In the genomic region with DNA sequence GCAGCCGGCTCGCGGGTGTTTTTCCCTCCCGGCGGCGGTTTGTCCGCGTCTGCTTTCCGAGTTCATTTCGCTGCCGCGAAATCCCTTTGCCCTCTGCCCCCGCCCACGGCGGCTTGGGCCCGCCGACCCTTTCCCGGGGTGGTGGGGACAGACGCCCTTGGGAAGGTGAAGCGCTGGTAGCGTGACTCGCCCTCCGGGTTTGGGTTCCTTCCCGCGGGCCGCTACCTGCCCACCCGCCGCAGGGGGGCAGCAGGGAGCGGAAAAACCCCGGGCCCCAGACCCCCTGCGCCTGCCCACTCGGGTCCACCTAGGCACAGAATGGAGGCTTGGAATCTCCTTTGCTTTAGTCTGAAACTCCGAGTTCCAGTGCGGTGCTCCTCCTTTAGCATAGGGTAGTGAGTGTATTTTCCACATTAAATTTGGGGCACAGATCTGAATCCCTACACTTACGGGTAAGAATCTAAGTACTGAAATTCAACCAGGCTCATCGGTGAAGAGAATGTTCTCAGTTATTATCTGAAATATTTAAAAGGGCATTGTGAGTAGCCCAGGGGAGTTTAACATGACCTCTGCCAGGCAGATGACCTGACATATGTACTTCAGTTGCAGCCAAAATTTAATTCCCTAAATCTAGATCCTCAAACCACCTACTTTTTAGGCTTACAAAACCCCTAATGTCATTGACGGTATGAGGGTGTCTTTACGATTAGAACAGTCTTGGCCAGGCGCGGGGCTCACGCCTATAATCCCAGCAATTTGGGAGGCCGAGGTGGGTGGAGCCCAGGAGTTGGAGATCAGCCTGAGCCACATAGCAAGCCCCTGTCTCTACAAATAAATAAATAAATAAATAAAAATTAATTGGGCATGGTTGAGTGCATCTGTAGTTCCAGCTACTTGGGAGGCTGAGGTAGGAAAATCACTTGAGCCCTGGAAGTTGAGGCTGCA, we compare ENCODE assay signal across 1 cellular context.
TF ChIP-seq lines count a peak whose summit lies in the region.

No MANE protein-coding gene starts in this region.

TF ChIP-seq in K562, 482 proteins besides CTCF, POLR2A, EP300 and RAD21 (continued from another document and continues in another):
- TF ChIP-seq, protein P1, sequence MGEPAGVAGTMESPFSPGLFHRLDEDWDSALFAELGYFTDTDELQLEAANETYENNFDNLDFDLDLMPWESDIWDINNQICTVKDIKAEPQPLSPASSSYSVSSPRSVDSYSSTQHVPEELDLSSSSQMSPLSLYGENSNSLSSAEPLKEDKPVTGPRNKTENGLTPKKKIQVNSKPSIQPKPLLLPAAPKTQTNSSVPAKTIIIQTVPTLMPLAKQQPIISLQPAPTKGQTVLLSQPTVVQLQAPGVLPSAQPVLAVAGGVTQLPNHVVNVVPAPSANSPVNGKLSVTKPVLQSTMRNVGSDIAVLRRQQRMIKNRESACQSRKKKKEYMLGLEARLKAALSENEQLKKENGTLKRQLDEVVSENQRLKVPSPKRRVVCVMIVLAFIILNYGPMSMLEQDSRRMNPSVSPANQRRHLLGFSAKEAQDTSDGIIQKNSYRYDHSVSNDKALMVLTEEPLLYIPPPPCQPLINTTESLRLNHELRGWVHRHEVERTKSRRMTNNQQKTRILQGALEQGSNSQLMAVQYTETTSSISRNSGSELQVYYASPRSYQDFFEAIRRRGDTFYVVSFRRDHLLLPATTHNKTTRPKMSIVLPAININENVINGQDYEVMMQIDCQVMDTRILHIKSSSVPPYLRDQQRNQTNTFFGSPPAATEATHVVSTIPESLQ (CRISPR knock-in tag; IDR thresholded peaks at IDR 0.05): no peak
- TF ChIP-seq, protein P2, sequence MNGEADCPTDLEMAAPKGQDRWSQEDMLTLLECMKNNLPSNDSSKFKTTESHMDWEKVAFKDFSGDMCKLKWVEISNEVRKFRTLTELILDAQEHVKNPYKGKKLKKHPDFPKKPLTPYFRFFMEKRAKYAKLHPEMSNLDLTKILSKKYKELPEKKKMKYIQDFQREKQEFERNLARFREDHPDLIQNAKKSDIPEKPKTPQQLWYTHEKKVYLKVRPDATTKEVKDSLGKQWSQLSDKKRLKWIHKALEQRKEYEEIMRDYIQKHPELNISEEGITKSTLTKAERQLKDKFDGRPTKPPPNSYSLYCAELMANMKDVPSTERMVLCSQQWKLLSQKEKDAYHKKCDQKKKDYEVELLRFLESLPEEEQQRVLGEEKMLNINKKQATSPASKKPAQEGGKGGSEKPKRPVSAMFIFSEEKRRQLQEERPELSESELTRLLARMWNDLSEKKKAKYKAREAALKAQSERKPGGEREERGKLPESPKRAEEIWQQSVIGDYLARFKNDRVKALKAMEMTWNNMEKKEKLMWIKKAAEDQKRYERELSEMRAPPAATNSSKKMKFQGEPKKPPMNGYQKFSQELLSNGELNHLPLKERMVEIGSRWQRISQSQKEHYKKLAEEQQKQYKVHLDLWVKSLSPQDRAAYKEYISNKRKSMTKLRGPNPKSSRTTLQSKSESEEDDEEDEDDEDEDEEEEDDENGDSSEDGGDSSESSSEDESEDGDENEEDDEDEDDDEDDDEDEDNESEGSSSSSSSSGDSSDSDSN (IDR thresholded peaks at IDR 0.05; ENCODE audit: borderline replicate concordance in 1 of 2, low read depth in 2 of 2, low read length in 2 of 2): no peak
- TF ChIP-seq NFIC (IDR thresholded peaks at IDR 0.05): 0 out of 2 replicates have a peak, but pooled peaks have one; percentile 4
- no peak for TF ChIP-seq TEAD4 (IDR thresholded peaks at IDR 0.05; ENCODE audit: low read length)
- TF ChIP-seq TEAD4 (CRISPR knock-in tag; IDR thresholded peaks at IDR 0.05; ENCODE audit: borderline replicate concordance): no peak
- TF ChIP-seq PRPF4 (IDR thresholded peaks at IDR 0.05; ENCODE audit: insufficient read depth, low read depth, low read length, poor library complexity, severe bottlenecking): peak; percentile 7
- TF ChIP-seq, protein P3, sequence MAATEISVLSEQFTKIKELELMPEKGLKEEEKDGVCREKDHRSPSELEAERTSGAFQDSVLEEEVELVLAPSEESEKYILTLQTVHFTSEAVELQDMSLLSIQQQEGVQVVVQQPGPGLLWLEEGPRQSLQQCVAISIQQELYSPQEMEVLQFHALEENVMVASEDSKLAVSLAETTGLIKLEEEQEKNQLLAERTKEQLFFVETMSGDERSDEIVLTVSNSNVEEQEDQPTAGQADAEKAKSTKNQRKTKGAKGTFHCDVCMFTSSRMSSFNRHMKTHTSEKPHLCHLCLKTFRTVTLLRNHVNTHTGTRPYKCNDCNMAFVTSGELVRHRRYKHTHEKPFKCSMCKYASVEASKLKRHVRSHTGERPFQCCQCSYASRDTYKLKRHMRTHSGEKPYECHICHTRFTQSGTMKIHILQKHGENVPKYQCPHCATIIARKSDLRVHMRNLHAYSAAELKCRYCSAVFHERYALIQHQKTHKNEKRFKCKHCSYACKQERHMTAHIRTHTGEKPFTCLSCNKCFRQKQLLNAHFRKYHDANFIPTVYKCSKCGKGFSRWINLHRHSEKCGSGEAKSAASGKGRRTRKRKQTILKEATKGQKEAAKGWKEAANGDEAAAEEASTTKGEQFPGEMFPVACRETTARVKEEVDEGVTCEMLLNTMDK (IDR thresholded peaks at IDR 0.05; ENCODE audit: borderline replicate concordance, insufficient read depth, low read depth, low read length, poor library complexity, severe bottlenecking): peak; percentile 37
- TF ChIP-seq ARID1B (IDR thresholded peaks at IDR 0.05): peak; percentile 11; the same call in 1 of the 2 replicates
- TF ChIP-seq MBD2 (IDR thresholded peaks at IDR 0.05; ENCODE audit: borderline replicate concordance, low read depth): no peak
- TF ChIP-seq, protein P4, sequence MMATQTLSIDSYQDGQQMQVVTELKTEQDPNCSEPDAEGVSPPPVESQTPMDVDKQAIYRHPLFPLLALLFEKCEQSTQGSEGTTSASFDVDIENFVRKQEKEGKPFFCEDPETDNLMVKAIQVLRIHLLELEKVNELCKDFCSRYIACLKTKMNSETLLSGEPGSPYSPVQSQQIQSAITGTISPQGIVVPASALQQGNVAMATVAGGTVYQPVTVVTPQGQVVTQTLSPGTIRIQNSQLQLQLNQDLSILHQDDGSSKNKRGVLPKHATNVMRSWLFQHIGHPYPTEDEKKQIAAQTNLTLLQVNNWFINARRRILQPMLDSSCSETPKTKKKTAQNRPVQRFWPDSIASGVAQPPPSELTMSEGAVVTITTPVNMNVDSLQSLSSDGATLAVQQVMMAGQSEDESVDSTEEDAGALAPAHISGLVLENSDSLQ (IDR thresholded peaks at IDR 0.05): no peak
- TF ChIP-seq BRD9 (IDR thresholded peaks at IDR 0.05; ENCODE audit: low read depth, partially characterized antibody): peak; percentile 15
- TF ChIP-seq ZNF668 (CRISPR knock-in tag; IDR thresholded peaks at IDR 0.05): no peak
- peak; percentile 13 for TF ChIP-seq TBP (optimal IDR thresholded peaks at IDR 0.05; ENCODE audit: low read depth, low read length)
- TF ChIP-seq, protein P5, sequence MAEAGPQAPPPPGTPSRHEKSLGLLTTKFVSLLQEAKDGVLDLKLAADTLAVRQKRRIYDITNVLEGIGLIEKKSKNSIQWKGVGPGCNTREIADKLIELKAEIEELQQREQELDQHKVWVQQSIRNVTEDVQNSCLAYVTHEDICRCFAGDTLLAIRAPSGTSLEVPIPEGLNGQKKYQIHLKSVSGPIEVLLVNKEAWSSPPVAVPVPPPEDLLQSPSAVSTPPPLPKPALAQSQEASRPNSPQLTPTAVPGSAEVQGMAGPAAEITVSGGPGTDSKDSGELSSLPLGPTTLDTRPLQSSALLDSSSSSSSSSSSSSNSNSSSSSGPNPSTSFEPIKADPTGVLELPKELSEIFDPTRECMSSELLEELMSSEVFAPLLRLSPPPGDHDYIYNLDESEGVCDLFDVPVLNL (CRISPR knock-in tag; IDR thresholded peaks at IDR 0.05; ENCODE audit: low read depth): no peak
- no peak for TF ChIP-seq ZKSCAN1 (IDR thresholded peaks at IDR 0.05; ENCODE audit: low read depth, low read length)
- peak; percentile 67 for TF ChIP-seq HMGN3 (IDR thresholded peaks at IDR 0.05; ENCODE audit: borderline replicate concordance, extremely low read depth, insufficient read length, low read depth, low read length)
- TF ChIP-seq, protein P6, sequence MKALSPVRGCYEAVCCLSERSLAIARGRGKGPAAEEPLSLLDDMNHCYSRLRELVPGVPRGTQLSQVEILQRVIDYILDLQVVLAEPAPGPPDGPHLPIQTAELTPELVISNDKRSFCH (CRISPR knock-in tag; IDR thresholded peaks at IDR 0.05): no peak
- TF ChIP-seq, protein P6 (tag; IDR thresholded peaks at IDR 0.05): no peak
- TF ChIP-seq, protein P7, sequence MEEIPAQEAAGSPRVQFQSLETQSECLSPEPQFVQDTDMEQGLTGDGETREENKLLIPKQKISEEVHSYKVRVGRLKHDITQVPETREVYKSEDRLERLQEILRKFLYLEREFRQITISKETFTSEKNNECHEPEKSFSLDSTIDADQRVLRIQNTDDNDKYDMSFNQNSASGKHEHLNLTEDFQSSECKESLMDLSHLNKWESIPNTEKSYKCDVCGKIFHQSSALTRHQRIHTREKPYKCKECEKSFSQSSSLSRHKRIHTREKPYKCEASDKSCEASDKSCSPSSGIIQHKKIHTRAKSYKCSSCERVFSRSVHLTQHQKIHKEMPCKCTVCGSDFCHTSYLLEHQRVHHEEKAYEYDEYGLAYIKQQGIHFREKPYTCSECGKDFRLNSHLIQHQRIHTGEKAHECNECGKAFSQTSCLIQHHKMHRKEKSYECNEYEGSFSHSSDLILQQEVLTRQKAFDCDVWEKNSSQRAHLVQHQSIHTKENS (CRISPR knock-in tag; IDR thresholded peaks at IDR 0.05): no peak
- TF ChIP-seq, protein P8, sequence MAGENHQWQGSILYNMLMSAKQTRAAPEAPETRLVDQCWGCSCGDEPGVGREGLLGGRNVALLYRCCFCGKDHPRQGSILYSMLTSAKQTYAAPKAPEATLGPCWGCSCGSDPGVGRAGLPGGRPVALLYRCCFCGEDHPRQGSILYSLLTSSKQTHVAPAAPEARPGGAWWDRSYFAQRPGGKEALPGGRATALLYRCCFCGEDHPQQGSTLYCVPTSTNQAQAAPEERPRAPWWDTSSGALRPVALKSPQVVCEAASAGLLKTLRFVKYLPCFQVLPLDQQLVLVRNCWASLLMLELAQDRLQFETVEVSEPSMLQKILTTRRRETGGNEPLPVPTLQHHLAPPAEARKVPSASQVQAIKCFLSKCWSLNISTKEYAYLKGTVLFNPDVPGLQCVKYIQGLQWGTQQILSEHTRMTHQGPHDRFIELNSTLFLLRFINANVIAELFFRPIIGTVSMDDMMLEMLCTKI (IDR thresholded peaks at IDR 0.05; ENCODE audit: partially characterized antibody): no peak
- TF ChIP-seq NFE2L1 (tag; IDR thresholded peaks at IDR 0.05; ENCODE audit: borderline replicate concordance, low read depth): no peak
- TF ChIP-seq, protein P9, sequence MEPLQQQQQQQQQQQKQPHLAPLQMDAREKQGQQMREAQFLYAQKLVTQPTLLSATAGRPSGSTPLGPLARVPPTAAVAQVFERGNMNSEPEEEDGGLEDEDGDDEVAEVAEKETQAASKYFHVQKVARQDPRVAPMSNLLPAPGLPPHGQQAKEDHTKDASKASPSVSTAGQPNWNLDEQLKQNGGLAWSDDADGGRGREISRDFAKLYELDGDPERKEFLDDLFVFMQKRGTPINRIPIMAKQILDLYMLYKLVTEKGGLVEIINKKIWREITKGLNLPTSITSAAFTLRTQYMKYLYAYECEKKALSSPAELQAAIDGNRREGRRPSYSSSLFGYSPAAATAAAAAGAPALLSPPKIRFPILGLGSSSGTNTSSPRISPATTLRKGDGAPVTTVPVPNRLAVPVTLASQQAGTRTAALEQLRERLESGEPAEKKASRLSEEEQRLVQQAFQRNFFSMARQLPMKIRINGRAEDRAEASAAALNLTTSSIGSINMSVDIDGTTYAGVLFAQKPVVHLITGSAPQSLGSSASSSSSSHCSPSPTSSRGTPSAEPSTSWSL (CRISPR knock-in tag; IDR thresholded peaks at IDR 0.05; ENCODE audit: borderline replicate concordance): no peak
- TF ChIP-seq MTA1 (IDR thresholded peaks at IDR 0.05; ENCODE audit: borderline replicate concordance): peak; percentile 62
- no peak for TF ChIP-seq PHF21A (IDR thresholded peaks at IDR 0.05; ENCODE audit: borderline replicate concordance, low read depth)
- 0 out of 2 replicates have a peak, but pooled peaks have one; percentile 6 for TF ChIP-seq CBX1 (IDR thresholded peaks at IDR 0.05; ENCODE audit: low read depth)
- TF ChIP-seq GABPB1 (CRISPR knock-in tag; IDR thresholded peaks at IDR 0.05): no peak
- TF ChIP-seq ZNF140 (CRISPR knock-in tag; IDR thresholded peaks at IDR 0.05): no peak
- TF ChIP-seq ZNF143 (CRISPR knock-in tag; IDR thresholded peaks at IDR 0.05): no peak
- TF ChIP-seq, protein P10, sequence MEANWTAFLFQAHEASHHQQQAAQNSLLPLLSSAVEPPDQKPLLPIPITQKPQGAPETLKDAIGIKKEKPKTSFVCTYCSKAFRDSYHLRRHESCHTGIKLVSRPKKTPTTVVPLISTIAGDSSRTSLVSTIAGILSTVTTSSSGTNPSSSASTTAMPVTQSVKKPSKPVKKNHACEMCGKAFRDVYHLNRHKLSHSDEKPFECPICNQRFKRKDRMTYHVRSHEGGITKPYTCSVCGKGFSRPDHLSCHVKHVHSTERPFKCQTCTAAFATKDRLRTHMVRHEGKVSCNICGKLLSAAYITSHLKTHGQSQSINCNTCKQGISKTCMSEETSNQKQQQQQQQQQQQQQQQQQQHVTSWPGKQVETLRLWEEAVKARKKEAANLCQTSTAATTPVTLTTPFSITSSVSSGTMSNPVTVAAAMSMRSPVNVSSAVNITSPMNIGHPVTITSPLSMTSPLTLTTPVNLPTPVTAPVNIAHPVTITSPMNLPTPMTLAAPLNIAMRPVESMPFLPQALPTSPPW (CRISPR knock-in tag; IDR thresholded peaks at IDR 0.05): peak; percentile 4; the same call in 1 of the 2 replicates
- TF ChIP-seq BCL6 (CRISPR knock-in tag; IDR thresholded peaks at IDR 0.05): no peak
- TF ChIP-seq, protein P11, sequence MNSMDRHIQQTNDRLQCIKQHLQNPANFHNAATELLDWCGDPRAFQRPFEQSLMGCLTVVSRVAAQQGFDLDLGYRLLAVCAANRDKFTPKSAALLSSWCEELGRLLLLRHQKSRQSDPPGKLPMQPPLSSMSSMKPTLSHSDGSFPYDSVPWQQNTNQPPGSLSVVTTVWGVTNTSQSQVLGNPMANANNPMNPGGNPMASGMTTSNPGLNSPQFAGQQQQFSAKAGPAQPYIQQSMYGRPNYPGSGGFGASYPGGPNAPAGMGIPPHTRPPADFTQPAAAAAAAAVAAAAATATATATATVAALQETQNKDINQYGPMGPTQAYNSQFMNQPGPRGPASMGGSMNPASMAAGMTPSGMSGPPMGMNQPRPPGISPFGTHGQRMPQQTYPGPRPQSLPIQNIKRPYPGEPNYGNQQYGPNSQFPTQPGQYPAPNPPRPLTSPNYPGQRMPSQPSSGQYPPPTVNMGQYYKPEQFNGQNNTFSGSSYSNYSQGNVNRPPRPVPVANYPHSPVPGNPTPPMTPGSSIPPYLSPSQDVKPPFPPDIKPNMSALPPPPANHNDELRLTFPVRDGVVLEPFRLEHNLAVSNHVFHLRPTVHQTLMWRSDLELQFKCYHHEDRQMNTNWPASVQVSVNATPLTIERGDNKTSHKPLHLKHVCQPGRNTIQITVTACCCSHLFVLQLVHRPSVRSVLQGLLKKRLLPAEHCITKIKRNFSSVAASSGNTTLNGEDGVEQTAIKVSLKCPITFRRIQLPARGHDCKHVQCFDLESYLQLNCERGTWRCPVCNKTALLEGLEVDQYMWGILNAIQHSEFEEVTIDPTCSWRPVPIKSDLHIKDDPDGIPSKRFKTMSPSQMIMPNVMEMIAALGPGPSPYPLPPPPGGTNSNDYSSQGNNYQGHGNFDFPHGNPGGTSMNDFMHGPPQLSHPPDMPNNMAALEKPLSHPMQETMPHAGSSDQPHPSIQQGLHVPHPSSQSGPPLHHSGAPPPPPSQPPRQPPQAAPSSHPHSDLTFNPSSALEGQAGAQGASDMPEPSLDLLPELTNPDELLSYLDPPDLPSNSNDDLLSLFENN (IDR thresholded peaks at IDR 0.05; ENCODE audit: low read depth in 2 of 2, low read length in 2 of 2): no peak
